10 cellular contexts compared by ENCODE assay signal in the genomic region with DNA sequence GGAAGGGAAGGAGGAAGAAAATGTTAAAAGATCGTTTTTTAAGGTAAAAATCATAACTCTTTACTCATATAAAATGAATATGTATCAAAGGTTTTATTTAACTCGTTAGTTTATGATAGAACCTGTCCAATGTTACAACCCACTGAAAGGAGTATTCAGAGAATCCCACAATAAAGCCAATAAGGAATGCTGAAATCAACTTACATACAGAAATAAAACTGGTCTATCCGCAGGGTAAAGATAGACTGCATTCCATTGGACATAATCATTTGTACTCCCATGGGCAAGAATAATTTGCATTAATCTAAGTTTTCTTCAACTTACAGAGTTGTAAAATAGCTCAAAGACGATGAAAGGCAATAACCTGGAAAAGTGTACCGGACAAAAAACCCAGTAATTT. TPM values are rescaled to one million over a fixed set of nuclear protein-coding genes. Genes with fewer than 3 reads are reported as not detected.
DNase-seq lines count a peak whose midpoint lies in the region; ATAC-seq, FAIRE-seq and TF ChIP-seq lines count a peak whose summit lies in the region.
"Had no signal": no experiment of that assay in that cellular context is flagged by ENCODE, and none has a peak within 500 bp of the region (broad histone marks: within the 10 kb centered on the region; RNA-seq: fewer than 3 reads in every experiment).

No MANE protein-coding gene starts in this region.

- H3K4me1 Mint-ChIP-seq in activated CD4-positive, alpha-beta T cell treated with anti-CD3 and anti-CD28 coated beads, Interleukin-2, amount 10 ng/mL, durations not matched to agents 7 days and 5 days: peaks cover 29% of the 10 kb centered on the region
- peaks cover 43% of the 10 kb centered on the region for H3K4me1 Mint-ChIP-seq in endothelial cell (ENCODE audit: unreplicated experiment)
- peaks cover 26% of the 10 kb centered on the region for H3K4me1 Mint-ChIP-seq in osteocyte (ENCODE audit: unreplicated experiment)

- POLR2A ChIA-PET in activated CD4-positive, alpha-beta T cell treated with anti-CD3 and anti-CD28 coated beads, Interleukin-2, amount 10 ng/mL, durations not matched to agents 7 days and 5 days (lab: Charles Lee): no interaction called here

- H2BK5ac ChIP-seq in mesendoderm (ENCODE audit: low read length): no peak overlapping the region

- H3K4me2 ChIP-seq in mesendoderm (ENCODE audit: low read length): no peak overlapping the region

- H3K27me3 ChIP-seq in mesendoderm (ENCODE audit: insufficient read depth, low read length, poor library complexity): no peaks in the 10 kb centered on the region

- H3K4me3 Mint-ChIP-seq in activated CD4-positive, alpha-beta T cell treated with anti-CD3 and anti-CD28 coated beads, Interleukin-2, amount 10 ng/mL, durations not matched to agents 7 days and 5 days: peak overlapping the region; percentile 86
- H3K4me3 Mint-ChIP-seq in endothelial cell (ENCODE audit: unreplicated experiment): peak overlapping the region; percentile 48
- peak overlapping the region; percentile 49 for H3K4me3 Mint-ChIP-seq in osteocyte (ENCODE audit: unreplicated experiment)

- H2BK120ac ChIP-seq in mesendoderm (ENCODE audit: low read depth, low read length): no peak overlapping the region

- no peak for FAIRE-seq in RCC 7860 (lab: Jason Lieb, UNC)
- FAIRE-seq in urothelium cell line (lab: Jason Lieb, UNC): no peak

- CTCF ChIA-PET in activated CD4-positive, alpha-beta T cell treated with anti-CD3 and anti-CD28 coated beads, Interleukin-2, amount 10 ng/mL, durations not matched to agents 7 days and 5 days (lab: Charles Lee): no interaction called here

- peaks cover 13% of the 10 kb centered on the region for H3K36me3 Mint-ChIP-seq in activated CD4-positive, alpha-beta T cell treated with anti-CD3 and anti-CD28 coated beads, Interleukin-2, amount 10 ng/mL, durations not matched to agents 7 days and 5 days (ENCODE audit: low read depth)
- H3K36me3 Mint-ChIP-seq in endothelial cell (ENCODE audit: low read depth, unreplicated experiment): peaks cover 22% of the 10 kb centered on the region
- H3K36me3 Mint-ChIP-seq in osteocyte (ENCODE audit: unreplicated experiment): no peaks in the 10 kb centered on the region

- no peaks in the 10 kb centered on the region for H3K4me1 ChIP-seq in mesendoderm (ENCODE audit: control insufficient read depth, low read depth, low read length)

- no peaks in the 10 kb centered on the region for H3K36me3 ChIP-seq in mesendoderm (ENCODE audit: control insufficient read depth, insufficient read depth, low read length)

- H3K27ac ChIP-seq in mesendoderm (ENCODE audit: low read depth, low read length): no peak overlapping the region

- H2AK5ac ChIP-seq in mesendoderm (ENCODE audit: low read length): no peak overlapping the region

- peaks cover 14% of the 10 kb centered on the region for H3K27me3 Mint-ChIP-seq in activated CD4-positive, alpha-beta T cell treated with anti-CD3 and anti-CD28 coated beads, Interleukin-2, amount 10 ng/mL, durations not matched to agents 7 days and 5 days
- peaks cover 21% of the 10 kb centered on the region for H3K27me3 Mint-ChIP-seq in endothelial cell (ENCODE audit: unreplicated experiment)
- peaks cover 18% of the 10 kb centered on the region for H3K27me3 Mint-ChIP-seq in osteocyte (ENCODE audit: unreplicated experiment)

- peaks cover 19% of the 10 kb centered on the region for H3K9me3 Mint-ChIP-seq in activated CD4-positive, alpha-beta T cell treated with anti-CD3 and anti-CD28 coated beads, Interleukin-2, amount 10 ng/mL, durations not matched to agents 7 days and 5 days
- no peaks in the 10 kb centered on the region for H3K9me3 Mint-ChIP-seq in endothelial cell (ENCODE audit: unreplicated experiment)
- peaks cover 12% of the 10 kb centered on the region for H3K9me3 Mint-ChIP-seq in osteocyte (ENCODE audit: unreplicated experiment)

- H2BK15ac ChIP-seq in mesendoderm (replicated peaks; ENCODE audit: low read depth): no peak overlapping the region

- no peak overlapping the region for H3K18ac ChIP-seq in mesendoderm (ENCODE audit: low read length)

- no peak overlapping the region for H3K4me3 ChIP-seq in mesendoderm (ENCODE audit: low read length)

- TF ChIP-seq CTCF in endothelial cell (IDR thresholded peaks at IDR 0.05; ENCODE audit: unreplicated experiment) (no peak), osteocyte (IDR thresholded peaks at IDR 0.05) (no peak)

- H3K4ac ChIP-seq in mesendoderm (ENCODE audit: low read depth, low read length): no peak overlapping the region

- H3K79me1 ChIP-seq in mesendoderm (ENCODE audit: low read length): no peaks in the 10 kb centered on the region

- ATAC-seq in GM21825 (IDR thresholded peaks at IDR 0.05; ENCODE audit: unreplicated experiment): no peak

- H3K23ac ChIP-seq in mesendoderm (ENCODE audit: low read length): no peak overlapping the region

- no peak overlapping the region for H3K56ac ChIP-seq in mesendoderm (ENCODE audit: low read length)

- no peak for DNase-seq in activated CD4-positive, alpha-beta T cell treated with anti-CD3 and anti-CD28 coated beads, Interleukin-2, amount 10 ng/mL, durations not matched to agents 7 days and 5 days
- DNase-seq in activated CD4-positive, alpha-beta T cell treated with anti-CD3 and anti-CD28 coated beads for 4 hours: no peak
- DNase-seq in RCC 7860 (ENCODE audit: low spot score) (peak; percentile 17), endothelial cell (ENCODE audit: low spot score) (no peak), osteocyte (ENCODE audit: extremely low spot score, unreplicated experiment) (no peak), urothelium cell line (ENCODE audit: low spot score) (no peak), mesendoderm (no peak)
- DNase-seq: activated CD4-positive, CD25-positive, alpha-beta regulatory T cell treated with anti-CD3 and anti-CD28 coated beads, Interleukin-2, amount 50 U/mL, for 72 hours; retina had no signal

- H3K27ac Mint-ChIP-seq in activated CD4-positive, alpha-beta T cell treated with anti-CD3 and anti-CD28 coated beads, Interleukin-2, amount 10 ng/mL, durations not matched to agents 7 days and 5 days: peak overlapping the region; percentile 95
- H3K27ac Mint-ChIP-seq in endothelial cell (ENCODE audit: unreplicated experiment) (peak overlapping the region; percentile 99), osteocyte (ENCODE audit: unreplicated experiment) (peak overlapping the region; percentile 92)

- H4K5ac ChIP-seq in mesendoderm (ENCODE audit: low read length): no peak overlapping the region

- no peaks in the 10 kb centered on the region for H3K79me2 ChIP-seq in mesendoderm (ENCODE audit: control insufficient read depth, insufficient read depth, low read length)

- no CpG with 5 or more reads among the region's 5 CpGs for WGBS in mesendoderm (ENCODE audit: extremely low coverage, insufficient coverage, low lambda C conversion rate)

- no peak overlapping the region for H4K8ac ChIP-seq in mesendoderm (ENCODE audit: low read depth, low read length)

- H3K9ac ChIP-seq in mesendoderm (ENCODE audit: low read length): no peak overlapping the region

RNA-seq across cellular contexts. Expression of gene BEAN1, which starts 17.9 kb away (rescaled TPM):
- not detected for total RNA-seq in activated CD4-positive, alpha-beta T cell treated with anti-CD3 and anti-CD28 coated beads, Interleukin-2, amount 10 ng/mL, durations not matched to agents 7 days and 5 days
- total RNA-seq in endothelial cell (ENCODE audit: unreplicated experiment): 0.49 TPM
- 0.39 and 0.97 TPM in 2 replicates for total RNA-seq in osteocyte
- 0.10 TPM for polyA plus RNA-seq in mesendoderm (2013, experiment 1 of 2)
- polyA plus RNA-seq in mesendoderm (2013, experiment 2 of 2): 0.06 TPM

RNA-seq across cellular contexts. Expression of gene CDH5, which starts 42.7 kb away (rescaled TPM):
- not detected for total RNA-seq in activated CD4-positive, alpha-beta T cell treated with anti-CD3 and anti-CD28 coated beads, Interleukin-2, amount 10 ng/mL, durations not matched to agents 7 days and 5 days
- 1,308 TPM for total RNA-seq in endothelial cell (ENCODE audit: unreplicated experiment)
- total RNA-seq in osteocyte: 0.31 TPM in 1 of 2 replicates, not detected in the other
- polyA plus RNA-seq in mesendoderm (2013, experiment 1 of 2): 0.06 TPM
- 0.07 TPM for polyA plus RNA-seq in mesendoderm (2013, experiment 2 of 2)

Comparison
In these comparisons a context has a peak if more than half of its experiments do, and no peak if none do; other contexts are left out.
1. RNA of gene CDH5, which starts 42.7 kb away (total RNA-seq): 1,308 TPM in endothelial cell (single experiment); 0.31 TPM in osteocyte and not detected in activated CD4-positive, alpha-beta T cell treated with anti-CD3 and anti-CD28 coated beads, Interleukin-2, amount 10 ng/mL, durations not matched to agents 7 days and 5 days; every median in the first group is over 100 times any median in the second.
2. Peak in every context shown above with its lines, with median percentiles within 50 percentile points of each other: H3K27ac Mint-ChIP-seq and H3K4me3 Mint-ChIP-seq.